In genomic region chr21:45540601-45540970, GRCh38 we compare ENCODE assay signal across 1 cellular context.
TF ChIP-seq lines count a peak whose summit lies in the region.

No MANE protein-coding gene starts in this region.

TF ChIP-seq in H1, 55 proteins besides CTCF, POLR2A, EP300 and RAD21 (continued from another document):
- TF ChIP-seq YY1 (IDR thresholded peaks at IDR 0.05; ENCODE audit: low read depth, low read length): no peak
- TF ChIP-seq BACH1 (IDR thresholded peaks at IDR 0.05; ENCODE audit: low read length): no peak
- TF ChIP-seq SP4 (IDR thresholded peaks at IDR 0.05; ENCODE audit: low read length): no peak
- TF ChIP-seq JUND (IDR thresholded peaks at IDR 0.05; ENCODE audit: low read length): no peak
- TF ChIP-seq USF2 (IDR thresholded peaks at IDR 0.05; ENCODE audit: low read length): no peak
